8 cellular contexts compared by ENCODE assay signal in the genomic region with DNA sequence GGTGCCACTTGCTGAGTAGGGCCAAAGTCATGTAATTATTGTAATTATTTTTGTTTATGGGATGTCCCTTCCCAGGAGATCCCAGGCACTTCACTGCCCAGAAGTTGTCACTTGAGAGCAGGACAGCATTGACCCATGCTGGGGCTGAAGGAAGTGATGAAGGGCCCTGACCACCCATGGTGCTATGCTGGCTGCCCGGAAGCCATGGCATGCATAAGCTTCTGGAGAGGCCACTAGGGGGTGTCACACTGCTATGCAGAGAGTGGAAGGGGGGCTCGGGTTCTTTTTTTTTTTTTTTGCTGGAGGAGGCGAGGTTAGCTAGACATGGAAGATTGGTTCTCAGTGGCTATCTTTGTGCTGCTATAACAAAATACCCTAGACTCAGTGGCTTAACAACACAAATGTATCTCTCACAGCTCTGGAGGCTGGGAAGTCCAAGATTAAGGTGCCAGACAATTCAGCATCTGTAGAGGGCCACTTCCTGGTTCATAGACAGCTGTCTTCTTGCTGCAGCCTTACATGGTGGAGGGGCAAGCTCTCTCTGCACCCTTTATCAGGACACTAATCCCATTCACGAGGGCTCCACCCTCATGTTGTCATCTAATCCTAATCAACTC.
DNase-seq lines count a peak whose midpoint lies in the region; ATAC-seq and TF ChIP-seq lines count a peak whose summit lies in the region.

No MANE protein-coding gene starts in this region.

- no peaks in the 10 kb centered on the region for H3K27me3 Mint-ChIP-seq in activated T-cell treated with anti-CD3 and anti-CD28 coated beads, Interleukin-2, amount 50 U/mL, for 24 hours
- H3K27me3 Mint-ChIP-seq in effector memory CD8-positive, alpha-beta T cell = peaks cover 0 to 32% of the 10 kb centered on the region in 2 donors

- no peaks in the 10 kb centered on the region for H3K9me3 Mint-ChIP-seq in activated T-cell treated with anti-CD3 and anti-CD28 coated beads, Interleukin-2, amount 50 U/mL, for 24 hours
- no peaks in the 10 kb centered on the region for H3K9me3 Mint-ChIP-seq in effector memory CD8-positive, alpha-beta T cell

- H3K4me3 ChIP-seq in MG63 = no peak overlapping the region
- H3K4me3 ChIP-seq in right atrium auricular region = no peak overlapping the region

- H3K4me1 ChIP-seq in right atrium auricular region = peaks cover 0 to 14% of the 10 kb centered on the region in 2 donors

- H3K27me3 ChIP-seq in MG63 (no peaks in the 10 kb centered on the region), right atrium auricular region (no peaks in the 10 kb centered on the region)

- no peaks in the 10 kb centered on the region for H3K4me1 Mint-ChIP-seq in activated T-cell treated with anti-CD3 and anti-CD28 coated beads, Interleukin-2, amount 50 U/mL, for 24 hours (ENCODE audit: low read depth)
- no peaks in the 10 kb centered on the region for H3K4me1 Mint-ChIP-seq in effector memory CD8-positive, alpha-beta T cell (ENCODE audit: low read depth in 2 of 2)

- no peak overlapping the region for H3K27ac Mint-ChIP-seq in activated T-cell treated with anti-CD3 and anti-CD28 coated beads, Interleukin-2, amount 50 U/mL, for 24 hours
- H3K27ac Mint-ChIP-seq in effector memory CD8-positive, alpha-beta T cell = no peak overlapping the region

- no peak overlapping the region for H3K4me3 Mint-ChIP-seq in activated T-cell treated with anti-CD3 and anti-CD28 coated beads, Interleukin-2, amount 50 U/mL, for 24 hours
- H3K4me3 Mint-ChIP-seq in effector memory CD8-positive, alpha-beta T cell = no peak overlapping the region

- H3K36me3 ChIP-seq in MG63 (no peaks in the 10 kb centered on the region), right atrium auricular region (no peaks in the 10 kb centered on the region)

- H3K9me3 ChIP-seq in MG63 = no peaks in the 10 kb centered on the region
- H3K9me3 ChIP-seq in right atrium auricular region = no peaks in the 10 kb centered on the region

- H3K36me3 Mint-ChIP-seq in activated T-cell treated with anti-CD3 and anti-CD28 coated beads, Interleukin-2, amount 50 U/mL, for 24 hours (ENCODE audit: low read depth) = no peaks in the 10 kb centered on the region
- H3K36me3 Mint-ChIP-seq in effector memory CD8-positive, alpha-beta T cell (ENCODE audit: insufficient read depth) = no peaks in the 10 kb centered on the region

- ATAC-seq in GM19438 (IDR thresholded peaks at IDR 0.05; ENCODE audit: low read depth, unreplicated experiment) (peak; percentile 69), HG03097 (IDR thresholded peaks at IDR 0.05; ENCODE audit: low FRiP score, unreplicated experiment) (no peak)
- no peak for ATAC-seq in effector memory CD8-positive, alpha-beta T cell (replicated peaks)

- no peak for TF ChIP-seq CTCF in right atrium auricular region (IDR thresholded peaks at IDR 0.05)

- DNase-seq in COLO668 (lab: John Stamatoyannopoulos, UW; ENCODE audit: unreplicated experiment) (peak; percentile 14), MG63 (peak; percentile 12), fibroblast of peridontal ligament (ENCODE audit: extremely low read depth) (peak; percentile 20), right atrium auricular region (ENCODE audit: low spot score) (no peak)
- no peak for DNase-seq in activated T-cell treated with anti-CD3 and anti-CD28 coated beads, Interleukin-2, amount 50 U/mL, for 24 hours
- no peak for DNase-seq in effector memory CD8-positive, alpha-beta T cell

- no peak overlapping the region for H3K27ac ChIP-seq in right atrium auricular region

Comparison
In these comparisons a context has a peak if more than half of its experiments do, and no peak if none do; other contexts are left out.
1. DNase-seq: peak in COLO668 (single experiment), MG63 (single experiment) and fibroblast of peridontal ligament (single experiment); none in right atrium auricular region (single experiment), activated T-cell treated with anti-CD3 and anti-CD28 coated beads, Interleukin-2, amount 50 U/mL, for 24 hours (single experiment) and effector memory CD8-positive, alpha-beta T cell (0 of 3).